Comparison of ENCODE assay signal across 8 cellular contexts in the genomic region with DNA sequence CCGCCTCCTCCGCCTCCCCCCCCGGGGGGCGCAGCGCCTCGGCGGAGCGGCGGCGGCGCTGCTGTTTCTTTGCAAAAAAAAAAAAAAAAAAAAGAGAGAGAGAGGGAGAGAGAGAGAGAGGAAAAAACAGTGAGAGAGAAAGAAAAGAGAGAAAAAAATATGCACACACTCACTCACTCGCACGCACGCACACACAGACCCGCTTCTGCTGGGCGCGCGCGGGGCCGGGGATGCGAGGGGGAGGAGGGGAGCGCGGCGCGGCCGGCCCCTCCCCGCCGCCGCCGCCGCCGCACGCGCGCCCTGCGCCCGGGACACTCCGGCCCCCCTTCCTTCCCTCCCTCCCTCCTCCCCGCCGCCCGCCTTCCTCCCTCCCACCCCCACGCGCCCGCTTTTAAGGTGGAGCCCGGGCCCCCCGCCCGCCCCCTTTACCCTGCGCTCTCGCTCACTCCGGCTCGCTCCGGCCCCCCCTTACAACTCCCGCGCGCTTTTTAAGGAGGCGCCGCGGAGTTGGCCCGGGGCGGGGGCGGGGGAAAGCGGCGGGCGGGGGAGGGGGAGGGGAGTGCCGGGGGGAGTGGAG. TPM values are rescaled to one million over a fixed set of nuclear protein-coding genes. Genes with fewer than 3 reads are reported as not detected.
DNase-seq lines count a peak whose midpoint lies in the region; ATAC-seq, FAIRE-seq and TF ChIP-seq lines count a peak whose summit lies in the region.

A gene (minus strand): TSS at position 243 of the 577 bp plus-strand sequence.

- WGBS in pancreas, 2 donors, result 0 to 1% methylated on average over 3 to 44 of the region's 65 CpGs

- no peaks in the 10 kb centered on the region for H3K9me2 ChIP-seq in SU-DHL-6 (replicated peaks; ENCODE audit: insufficient read depth, low read length)

- intact Hi-C loops in pancreas (cut with DNase I), result no loop called here

- FAIRE-seq in pancreas (lab: Jason Lieb, UNC), result no peak

- H3K4me2 ChIP-seq in SU-DHL-6 (ENCODE audit: low read depth, low read length, poor library complexity, severe bottlenecking), result peak within 1 kb of the TSS; percentile 99

- H4K20me1 ChIP-seq in SU-DHL-6 (ENCODE audit: low read depth, low read length), result no peaks in the 10 kb centered on the region

- peaks cover 19% of the 10 kb centered on the region for H3F3A ChIP-seq in SU-DHL-6 (ENCODE audit: insufficient read depth)

- H3K4me1 ChIP-seq in cardiac muscle cell (ENCODE audit: low read depth) (peaks cover 9% of the 10 kb centered on the region), pancreas (peaks cover 0 to 3% (median 0%) of the 10 kb centered on the region in 3 donors)

- peak within 1 kb of the TSS; percentile 91 for H2AFZ ChIP-seq in SU-DHL-6 (ENCODE audit: low read depth, low read length, severe bottlenecking)

- TF ChIP-seq CTCF in LNCaP clone FGC (IDR thresholded peaks at IDR 0.05; ENCODE audit: control insufficient read depth, extremely low read depth, insufficient read depth), result no peak
- TF ChIP-seq CTCF in SU-DHL-6 (IDR thresholded peaks at IDR 0.05; ENCODE audit: insufficient read depth, low read length, poor library complexity, severe bottlenecking), result no peak
- TF ChIP-seq CTCF in cardiac muscle cell (IDR thresholded peaks at IDR 0.05; ENCODE audit: low read depth, low read length), result no peak
- no peak for TF ChIP-seq CTCF in pancreas (IDR thresholded peaks at IDR 0.05)

- H3K9ac ChIP-seq in SU-DHL-6 (ENCODE audit: low read length), result peak within 1 kb of the TSS; percentile 97

- ATAC-seq in GM21786 (IDR thresholded peaks at IDR 0.05; ENCODE audit: unreplicated experiment), result peak; percentile 19
- ATAC-seq in pancreas, result peak; percentile 62 to 74 (median 71)

- H3K4me3 ChIP-seq in LNCaP clone FGC (ENCODE audit: low read depth, low read length) (peak within 1 kb of the TSS; percentile 71), SU-DHL-6 (ENCODE audit: insufficient read depth, low read length, poor library complexity, severe bottlenecking) (peak within 1 kb of the TSS; percentile 99), cardiac muscle cell (peak within 1 kb of the TSS; percentile 89), pancreas (peak within 1 kb of the TSS; percentile 66 to 90 (median 81))

- H3K27ac ChIP-seq in SU-DHL-6 (ENCODE audit: low read depth, low read length) (peak within 1 kb of the TSS; percentile 87), cardiac muscle cell (peak within 1 kb of the TSS; percentile 91), pancreas (peak within 1 kb of the TSS; percentile 64 to 94 (median 80)), temporal lobe (ENCODE audit: low read depth, low read length) (peak within 1 kb of the TSS; percentile 84)

- DNase-seq in DMS 273 (lab: John Stamatoyannopoulos, UW; ENCODE audit: unreplicated experiment) (peak; percentile 95), LNCaP clone FGC (ENCODE audit: low read depth) (no peak), cardiac muscle cell (ENCODE audit: low read depth in 1 of 2, low spot score in 1 of 2) (peak; percentile 95 to 96), pancreas (peak; percentile 87 to 93 (median 92))
- DNase-seq in activated naive CD8-positive, alpha-beta T cell treated with anti-CD3 and anti-CD28 coated beads, Interleukin-2, amount 50 U/mL, for 16 hours (ENCODE audit: low read depth, low spot score), result peak; percentile 79

- H3K27me3 ChIP-seq in SU-DHL-6 (ENCODE audit: low read length) (no peaks in the 10 kb centered on the region), cardiac muscle cell (no peaks in the 10 kb centered on the region), pancreas (no peaks in the 10 kb centered on the region)

- H3K79me2 ChIP-seq in SU-DHL-6 (ENCODE audit: insufficient read depth, low read length), result peaks cover 6% of the 10 kb centered on the region

- peaks cover 3% of the 10 kb centered on the region; the same call in 1 of the 2 replicates for H3K36me3 ChIP-seq in SU-DHL-6 (ENCODE audit: low read length)
- H3K36me3 ChIP-seq in cardiac muscle cell, result peaks cover 8% of the 10 kb centered on the region
- no peaks in the 10 kb centered on the region for H3K36me3 ChIP-seq in pancreas

- H3K9me3 ChIP-seq in SU-DHL-6 (ENCODE audit: insufficient read depth, low read length), result no peaks in the 10 kb centered on the region
- no peaks in the 10 kb centered on the region for H3K9me3 ChIP-seq in cardiac muscle cell (ENCODE audit: low read depth)
- no peaks in the 10 kb centered on the region for H3K9me3 ChIP-seq in pancreas

RNA-seq across cellular contexts. Expression of the gene that starts here (rescaled TPM):
- total RNA-seq in cardiac muscle cell (112 and 158 TPM in 2 replicates), pancreas (10 to 100 TPM in 4 of 6 donors, 1 to 10 TPM in 2; 7.9 to 24.3 (median 15.1) TPM), temporal lobe (28.0 TPM)
- polyA plus RNA-seq in cardiac muscle cell (130 and 136 TPM in 2 replicates), pancreas (10 to 100 TPM; 17.2 TPM)
